8 cellular contexts compared by ENCODE assay signal in genomic region chr3:119498188-119498987, GRCh38. TPM values are rescaled to one million over a fixed set of nuclear protein-coding genes. Genes with fewer than 3 reads are reported as not detected.
DNase-seq lines count a peak whose midpoint lies in the region; ATAC-seq, FAIRE-seq and TF ChIP-seq lines count a peak whose summit lies in the region.

Gene TIMMDC1, plus strand, starts transcription at chr3:119498547. Its CDS starts 187 bp downstream, at chr3:119498734.

- peaks cover 18% of the 10 kb centered on the region for H3K36me3 Mint-ChIP-seq in activated naive CD8-positive, alpha-beta T cell treated with anti-CD3 and anti-CD28 coated beads, Interleukin-2, amount 50 U/mL, for 24 hours (ENCODE audit: low read depth)

- peak within 1 kb of the TSS; percentile 96 for H3K4me3 Mint-ChIP-seq in activated naive CD8-positive, alpha-beta T cell treated with anti-CD3 and anti-CD28 coated beads, Interleukin-2, amount 50 U/mL, for 24 hours

- H3K9me3 ChIP-seq in pancreas (no peaks in the 10 kb centered on the region), tibial artery (no peaks in the 10 kb centered on the region)

- 1% methylated on average over 55 to 57 of the region's 57 CpGs for WGBS in pancreas, 2 donors

- DNase-seq in GM12865 (ENCODE audit: low read depth) (peak; percentile 98), NCI-H1417 treated with DMSO at 0.1 percent for 48 hours (lab: John Stamatoyannopoulos, UW) (peak; percentile 79), SW480 (ENCODE audit: low spot score) (peak; percentile 96), Right ventricle myocardium superior (peak; percentile 98), pancreas (peak; percentile 94 to 98 (median 96)), tibial artery (peak; percentile 97 to 98)
- DNase-seq in activated naive CD8-positive, alpha-beta T cell treated with anti-CD3 and anti-CD28 coated beads, Interleukin-2, amount 50 U/mL, for 24 hours = peak; percentile 97

- peaks cover 44% of the 10 kb centered on the region for H3K4me1 Mint-ChIP-seq in activated naive CD8-positive, alpha-beta T cell treated with anti-CD3 and anti-CD28 coated beads, Interleukin-2, amount 50 U/mL, for 24 hours

- H3K27me3 ChIP-seq in pancreas (no peaks in the 10 kb centered on the region), tibial artery (no peaks in the 10 kb centered on the region)

- H3K36me3 ChIP-seq in pancreas = no peaks in the 10 kb centered on the region
- H3K36me3 ChIP-seq in tibial artery = peaks cover 0 to 3% (median 1%) of the 10 kb centered on the region in 3 donors

- H3K27ac ChIP-seq in pancreas = peak within 1 kb of the TSS; percentile 89 to 94 (median 94)
- peak within 1 kb of the TSS; percentile 87 to 96 for H3K27ac ChIP-seq in tibial artery

- H3K9me3 Mint-ChIP-seq in activated naive CD8-positive, alpha-beta T cell treated with anti-CD3 and anti-CD28 coated beads, Interleukin-2, amount 50 U/mL, for 24 hours = no peaks in the 10 kb centered on the region

- peak; percentile 86 for FAIRE-seq in pancreas (lab: Jason Lieb, UNC)

- no peak for TF ChIP-seq CTCF in GM12865 (IDR thresholded peaks at IDR 0.05; ENCODE audit: insufficient read depth, low read depth, low read length, missing control alignments)
- no peak for TF ChIP-seq CTCF in pancreas (IDR thresholded peaks at IDR 0.05)
- no peak for TF ChIP-seq CTCF in tibial artery (IDR thresholded peaks at IDR 0.05)

- no peaks in the 10 kb centered on the region for H3K27me3 Mint-ChIP-seq in activated naive CD8-positive, alpha-beta T cell treated with anti-CD3 and anti-CD28 coated beads, Interleukin-2, amount 50 U/mL, for 24 hours

- intact Hi-C loops in Right ventricle myocardium superior (cut with DNase I) (no loop called here), pancreas (cut with DNase I) (no loop called here), tibial artery (cut with DNase I; ENCODE audit: low total_unique reads) (loop anchor here (5.0 to 10.0 kb wide), 3 partner anchors 176 to 1096 kb away; partner anchors contain the start of genes CFAP91, COX17 and NDUFB4)

- peak; percentile 98 for ATAC-seq in HG02763 (IDR thresholded peaks at IDR 0.05; ENCODE audit: unreplicated experiment)
- peak; percentile 100 for ATAC-seq in activated naive CD8-positive, alpha-beta T cell treated with anti-CD3 and anti-CD28 coated beads, Interleukin-2, amount 50 U/mL, for 24 hours
- peak; percentile 99 for ATAC-seq in Right ventricle myocardium superior (ENCODE audit: poor library complexity)
- peak; percentile 99 to 100 (median 99) for ATAC-seq in pancreas

- H3K27ac Mint-ChIP-seq in activated naive CD8-positive, alpha-beta T cell treated with anti-CD3 and anti-CD28 coated beads, Interleukin-2, amount 50 U/mL, for 24 hours = peak within 1 kb of the TSS; percentile 99

- H3K4me1 ChIP-seq in pancreas (peaks cover 14 to 23% (median 23%) of the 10 kb centered on the region in 3 donors), tibial artery (peaks cover 0 to 38% (median 27%) of the 10 kb centered on the region in 4 donors)

- H3K4me3 ChIP-seq in GM12865 (ENCODE audit: low read depth, low read length) (peak within 1 kb of the TSS; percentile 96), pancreas (peak within 1 kb of the TSS; percentile 66 to 86 (median 84)), tibial artery (peak within 1 kb of the TSS; percentile 78 to 94)

RNA-seq across cellular contexts. Expression of gene TIMMDC1, which starts in this region (rescaled TPM):
- total RNA-seq in Right ventricle myocardium superior = 331 TPM
- total RNA-seq in pancreas = 10 to 100 TPM; 28.8 to 50.7 (median 38.3) TPM
- polyA plus RNA-seq in pancreas = 10 to 100 TPM; 28.9 to 48.5 TPM

Comparison
In these comparisons a context has a peak if more than half of its experiments do, and no peak if none do; other contexts are left out.
1. Peak in every context shown above with its lines: DNase-seq, ATAC-seq, H3K4me3 ChIP-seq and H3K27ac ChIP-seq.